ENCODE assay signal across 1 cellular context in genomic region chr5:173321886-173322285, GRCh38.
TF ChIP-seq lines count a peak whose summit lies in the region.

No MANE protein-coding gene starts in this region.

TF ChIP-seq in IMR-90, 13 proteins besides CTCF, POLR2A, EP300 and RAD21:
- TF ChIP-seq CEBPB (IDR thresholded peaks at IDR 0.05; ENCODE audit: low read depth, low read length) (peak; percentile 51; the same call in 1 of the 2 replicates), RCOR1 (IDR thresholded peaks at IDR 0.05; ENCODE audit: insufficient replicate concordance, low read length) (no peak)
